8 cellular contexts compared by ENCODE assay signal in the genomic region with DNA sequence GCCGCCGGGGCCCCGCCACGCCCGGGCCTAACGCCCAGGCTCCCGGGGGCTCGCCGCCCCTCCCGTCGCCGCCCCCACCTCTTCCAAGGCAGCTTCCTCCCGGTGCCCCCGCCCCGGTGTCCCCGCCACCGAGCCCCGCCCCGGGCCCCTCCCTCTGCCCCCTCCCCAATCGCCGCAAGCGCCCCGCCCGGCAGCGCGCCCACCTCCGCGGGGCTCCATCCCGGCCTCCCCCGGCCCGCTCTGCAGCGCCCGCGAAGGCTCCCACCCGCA.
DNase-seq lines count a peak whose midpoint lies in the region; ATAC-seq and TF ChIP-seq lines count a peak whose summit lies in the region.

No MANE protein-coding gene starts in this region.

- H3K4me1 ChIP-seq in mucosa of stomach (ENCODE audit: control insufficient read depth, insufficient read depth, low read length), result peaks cover 21% of the 10 kb centered on the region

- peak overlapping the region; percentile 64 for H3K9ac ChIP-seq in mucosa of stomach (ENCODE audit: low read length)

- H3K27ac ChIP-seq in coronary artery, result peak overlapping the region; percentile 73 to 91

- no peak for TF ChIP-seq CTCF in GM12864 (IDR thresholded peaks at IDR 0.05; ENCODE audit: low read depth, low read length, missing control alignments)
- no peak for TF ChIP-seq CTCF in coronary artery (IDR thresholded peaks at IDR 0.05)

- ATAC-seq in GM21825 (IDR thresholded peaks at IDR 0.05; ENCODE audit: unreplicated experiment), result peak; percentile 26

- peak overlapping the region; percentile 91 for H3K4me3 ChIP-seq in GM12864 (ENCODE audit: low read depth, low read length)
- peak overlapping the region; percentile 90 for H3K4me3 ChIP-seq in coronary artery
- H3K4me3 ChIP-seq in mucosa of stomach (ENCODE audit: low read length), result peak overlapping the region; percentile 60

- H3K27me3 ChIP-seq in mucosa of stomach (ENCODE audit: control insufficient read depth, insufficient read depth, low read length), result no peaks in the 10 kb centered on the region

- DNase-seq in GM12864 (ENCODE audit: low read depth) (no peak), NCI-H69 (lab: John Stamatoyannopoulos, UW) (peak; percentile 77), coronary artery (ENCODE audit: low spot score) (no peak), DMS53 treated with DMSO at 0.1 percent for 48 hours (lab: John Stamatoyannopoulos, UW; ENCODE audit: unreplicated experiment) (no peak), NCI-H510A treated with DMSO at 0.1 percent for 48 hours (lab: John Stamatoyannopoulos, UW) (no peak)
- no peak for DNase-seq in NK-92 treated with Interleukin-12 subunit alpha and Interleukin-12 subunit beta, amount 100 ng/mL, for 24 hours (lab: John Stamatoyannopoulos, UW)

- H3K36me3 ChIP-seq in mucosa of stomach (ENCODE audit: control insufficient read depth, insufficient read depth, low read length), result no peaks in the 10 kb centered on the region

- H3K9me3 ChIP-seq in mucosa of stomach (ENCODE audit: control insufficient read depth, low read length), result no peaks in the 10 kb centered on the region
